In genomic region chr22:24208012-24208749, GRCh38 we compare ENCODE assay signal across 9 cellular contexts. TPM values are rescaled to one million over a fixed set of nuclear protein-coding genes. Genes with fewer than 3 reads are reported as not detected.
DNase-seq lines count a peak whose midpoint lies in the region; ATAC-seq and TF ChIP-seq lines count a peak whose summit lies in the region.
"Had no signal": no experiment of that assay in that cellular context is flagged by ENCODE, and none has a peak within 500 bp of the region (broad histone marks: within the 10 kb centered on the region; RNA-seq: fewer than 3 reads in every experiment).

No MANE protein-coding gene starts in this region.

- DNase-seq in Caco-2: peak in 1 of 2 experiments; percentile 64
- peak; percentile 56 to 85 for DNase-seq in NOMO-1 (lab: John Stamatoyannopoulos, UW; ENCODE audit: unreplicated experiment in 2 of 2)
- DNase-seq in cardiac fibroblast (ENCODE audit: low read depth in 2 of 2): peak; percentile 98 to 100
- no peak for DNase-seq in right lobe of liver
- peak in 1 of 2 donors; percentile 80 for DNase-seq in upper lobe of left lung
- DNase-seq in KG1 (lab: John Stamatoyannopoulos, UW): no peak
- DNase-seq in NCI-H82 treated with DMSO at 0.1 percent for 48 hours (lab: John Stamatoyannopoulos, UW; ENCODE audit: unreplicated experiment): no peak

- H3K36me3 ChIP-seq in Caco-2 (ENCODE audit: control insufficient read depth, insufficient read depth, low read length): no peaks in the 10 kb centered on the region
- no peaks in the 10 kb centered on the region for H3K36me3 ChIP-seq in right lobe of liver
- H3K36me3 ChIP-seq in upper lobe of left lung: no peaks in the 10 kb centered on the region
- H3K36me3 ChIP-seq: ovary had no signal

- intact Hi-C loops in Caco-2 (cut with micrococcal nuclease; ENCODE audit: unreplicated experiment) (loop anchor here (5.0 kb wide), 1 partner anchor 34 kb away; no protein-coding TSS in a partner anchor), right lobe of liver (cut with DNase I) (no loop called here)

- peak; percentile 90 to 95 (median 94) for ATAC-seq in right lobe of liver
- ATAC-seq in upper lobe of left lung (ENCODE audit: low FRiP score in 2 of 2): peak; percentile 93 to 96
- no peak for ATAC-seq in GM18520 (IDR thresholded peaks at IDR 0.05; ENCODE audit: unreplicated experiment)

- no peaks in the 10 kb centered on the region for H3K27me3 Mint-ChIP-seq in Caco-2 (ENCODE audit: insufficient read depth, unreplicated experiment)

- peaks cover 9% of the 10 kb centered on the region for H3K36me3 Mint-ChIP-seq in Caco-2 (ENCODE audit: insufficient read depth, unreplicated experiment)

- peak overlapping the region; percentile 35 for H3K4me3 Mint-ChIP-seq in Caco-2 (ENCODE audit: unreplicated experiment)

- no peak overlapping the region for H3K4me3 ChIP-seq in Caco-2 (ENCODE audit: low read depth, low read length)
- no peak overlapping the region for H3K4me3 ChIP-seq in cardiac fibroblast (replicated peaks in 1 of 2; ENCODE audit: low read depth in 2 of 2, low read length in 2 of 2)
- no peak overlapping the region for H3K4me3 ChIP-seq in right lobe of liver
- H3K4me3 ChIP-seq in upper lobe of left lung: no peak overlapping the region
- H3K4me3 ChIP-seq: ovary had no signal

- H3K27me3 ChIP-seq in Caco-2 (replicated peaks; ENCODE audit: control insufficient read depth, insufficient read depth, low read length) (no peaks in the 10 kb centered on the region), right lobe of liver (no peaks in the 10 kb centered on the region), upper lobe of left lung (no peaks in the 10 kb centered on the region)
- H3K27me3 ChIP-seq: ovary had no signal

- H3K9me3 ChIP-seq in Caco-2 (peaks cover 13% of the 10 kb centered on the region), right lobe of liver (no peaks in the 10 kb centered on the region), upper lobe of left lung (no peaks in the 10 kb centered on the region)
- H3K9me3 ChIP-seq: ovary had no signal

- WGBS in right lobe of liver (ENCODE audit: insufficient coverage, low coverage, low lambda C conversion rate, missing lambda C conversion rate): 0% methylated on average over 2 of the region's 2 CpGs
- 0 to 4% methylated on average over 2 of the region's 2 CpGs for WGBS in upper lobe of left lung, 2 donors

- CTCF ChIA-PET in Caco-2 (lab: Charles Lee): interaction anchor here (0.5 to 1.0 kb wide), 3 partner anchors 39 to 321 kb away, joined by 3 to 4 read pairs (median 4); partner anchors contain the start of gene SPECC1L

- H3K4me1 Mint-ChIP-seq in Caco-2 (ENCODE audit: low read depth, unreplicated experiment): peaks cover 35% of the 10 kb centered on the region

- no peak for TF ChIP-seq CTCF in Caco-2 (IDR thresholded peaks at IDR 0.05; ENCODE audit: insufficient read depth in 1 of 2, low read depth in 1 of 2, low read length in 1 of 2, severe bottlenecking in 1 of 2, unreplicated experiment in 1 of 2)
- no peak for TF ChIP-seq CTCF in cardiac fibroblast (IDR thresholded peaks at IDR 0.05; ENCODE audit: low read depth, low read length)
- no peak for TF ChIP-seq CTCF in right lobe of liver (IDR thresholded peaks at IDR 0.05)
- no peak for TF ChIP-seq CTCF in upper lobe of left lung (IDR thresholded peaks at IDR 0.05)

- TF ChIP-seq POLR2A in right lobe of liver (IDR thresholded peaks at IDR 0.05) (no peak), upper lobe of left lung (IDR thresholded peaks at IDR 0.05) (no peak)

- peaks cover 17% of the 10 kb centered on the region for H3K9me3 Mint-ChIP-seq in Caco-2 (ENCODE audit: unreplicated experiment)

- BruUV-seq in Caco-2 (replicated peaks; lab: Mats Ljungman, UMichigan): no TSS peak

- H3K4me1 ChIP-seq in Caco-2 (peaks cover 52% of the 10 kb centered on the region), right lobe of liver (peaks cover 0 to 24% (median 14%) of the 10 kb centered on the region in 4 donors), upper lobe of left lung (peaks cover 39 to 54% (median 45%) of the 10 kb centered on the region in 4 donors)

- peak in 2 of 4 donors; percentile 60 to 86 for TF ChIP-seq EP300 in upper lobe of left lung (IDR thresholded peaks at IDR 0.05)

- H3K27ac Mint-ChIP-seq in Caco-2 (ENCODE audit: unreplicated experiment): peak overlapping the region; percentile 97

- H3K27ac ChIP-seq in right lobe of liver: peak overlapping the region; percentile 42 to 61 (median 58)
- peak overlapping the region; percentile 84 to 96 (median 91) for H3K27ac ChIP-seq in upper lobe of left lung

- POLR2A ChIA-PET in Caco-2 (lab: Charles Lee): no interaction called here

RNA-seq across cellular contexts. Expression of gene SUSD2, which starts 26.9 kb away (rescaled TPM):
- total RNA-seq in Caco-2 (2022) (7.0 and 8.6 TPM in 2 replicates), right lobe of liver (1 to 10 TPM in 4 of 6 experiments, under 1 TPM in 2; 0.61 to 6.8 (median 2.0) TPM), upper lobe of left lung (100 to 1,000 TPM; 191 to 645 (median 348) TPM)

RNA-seq across cellular contexts. Expression of gene GGT5, which starts 36.7 kb away (rescaled TPM):
- total RNA-seq in Caco-2 (2022) (0.51 and 0.66 TPM in 2 replicates), right lobe of liver (10 to 100 TPM in 5 of 6 experiments, 1 to 10 TPM in 1; 8.5 to 34.7 (median 22.0) TPM), upper lobe of left lung (10 to 100 TPM in 5 of 6 donors, 1 to 10 TPM in 1; 4.2 to 47.4 (median 29.6) TPM)

Comparison
In these comparisons a context has a peak if more than half of its experiments do, and no peak if none do; other contexts are left out.
1. DNase-seq: peak in NOMO-1 (2 of 2) and cardiac fibroblast (2 of 2); none in right lobe of liver (0 of 3), KG1 (single experiment) and NCI-H82 treated with DMSO at 0.1 percent for 48 hours (single experiment).
2. RNA of gene SUSD2, which starts 26.9 kb away (total RNA-seq): 191 to 645 TPM in upper lobe of left lung; 7.0 to 8.6 TPM in Caco-2 and 0.61 to 6.8 TPM in right lobe of liver; every median in the first group is over 10 times any median in the second.